Comparison of ENCODE assay signal across 15 cellular contexts in the genomic region with DNA sequence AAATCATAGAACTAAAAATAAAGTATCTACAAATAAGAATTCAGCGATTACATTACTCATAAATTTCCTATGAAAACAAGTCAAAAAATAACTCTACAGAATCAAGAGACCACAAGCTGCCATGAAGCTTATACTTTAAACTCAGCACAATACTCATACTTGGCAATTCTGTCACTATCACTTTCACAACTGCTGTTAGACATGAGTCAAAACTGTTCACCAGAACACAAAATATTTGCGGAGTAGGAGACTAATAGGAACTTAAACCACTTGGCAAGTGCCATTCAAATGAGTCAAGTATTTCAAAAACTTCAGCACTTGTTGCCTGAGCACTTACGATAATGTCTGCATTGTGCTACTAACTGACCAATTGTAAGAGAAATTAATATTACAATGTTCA.
A peak's percentile ranks its signal among the peaks of the same experiment; 100 is the strongest.
DNase-seq lines count a peak whose midpoint lies in the region; ATAC-seq, FAIRE-seq and TF ChIP-seq lines count a peak whose summit lies in the region.
"Had no signal": no experiment of that assay in that cellular context is flagged by ENCODE, and none has a peak within 500 bp of the region (broad histone marks: within the 10 kb centered on the region; RNA-seq: fewer than 3 reads in every experiment).

No MANE protein-coding gene starts in this region.

- no peak overlapping the region for H2AFZ ChIP-seq in MM.1S (ENCODE audit: low read length)

- no peaks in the 10 kb centered on the region for H3K36me3 ChIP-seq in breast epithelium
- H3K36me3 ChIP-seq in MM.1S (replicated peaks; ENCODE audit: insufficient read depth, low read length), result no peaks in the 10 kb centered on the region
- H3K36me3 ChIP-seq: SJSA1 had no signal

- peaks cover 24% of the 10 kb centered on the region for H3K4me1 Mint-ChIP-seq in MCF 10A (ENCODE audit: insufficient read depth, unreplicated experiment)
- H3K4me1 Mint-ChIP-seq: activated naive CD8-positive, alpha-beta T cell treated with anti-CD3 and anti-CD28 coated beads, Interleukin-2, amount 10 ng/mL, durations not matched to agents 7 days and 5 days; memory B cell had no signal

- no peaks in the 10 kb centered on the region for H3K9me2 ChIP-seq in MM.1S (replicated peaks; ENCODE audit: insufficient read depth, low read length)

- H3K4me3 ChIP-seq in breast epithelium (no peak overlapping the region), MM.1S (ENCODE audit: low read length) (no peak overlapping the region)
- H3K4me3 ChIP-seq: SJSA1 had no signal

- H3K27ac ChIP-seq in breast epithelium (no peak overlapping the region), MM.1S (ENCODE audit: low read length) (no peak overlapping the region)

- no peak overlapping the region for H3K4me3 Mint-ChIP-seq in MCF 10A (ENCODE audit: unreplicated experiment)
- H3K4me3 Mint-ChIP-seq: activated CD4-positive, alpha-beta memory T cell treated with anti-CD3 and anti-CD28 coated beads for 36 hours; activated naive CD8-positive, alpha-beta T cell treated with anti-CD3 and anti-CD28 coated beads, Interleukin-2, amount 10 ng/mL, durations not matched to agents 7 days and 5 days; memory B cell had no signal

- H4K20me1 ChIP-seq in MM.1S (ENCODE audit: insufficient read depth, low read length), result no peaks in the 10 kb centered on the region

- FAIRE-seq in urothelium cell line (lab: Jason Lieb, UNC), result no peak
- FAIRE-seq: endothelial cell of umbilical vein had no signal

- CTCF ChIA-PET in MCF 10A (lab: Yijun Ruan, JAX), result no interaction called here

- H3K36me3 Mint-ChIP-seq in MCF 10A (ENCODE audit: insufficient read depth, unreplicated experiment), result no peaks in the 10 kb centered on the region
- H3K36me3 Mint-ChIP-seq: activated CD4-positive, alpha-beta memory T cell treated with anti-CD3 and anti-CD28 coated beads for 36 hours; activated naive CD8-positive, alpha-beta T cell treated with anti-CD3 and anti-CD28 coated beads, Interleukin-2, amount 10 ng/mL, durations not matched to agents 7 days and 5 days; memory B cell had no signal

- H3K27ac Mint-ChIP-seq in MCF 10A (ENCODE audit: low read depth, unreplicated experiment), result no peak overlapping the region
- H3K27ac Mint-ChIP-seq: activated CD4-positive, alpha-beta memory T cell treated with anti-CD3 and anti-CD28 coated beads for 36 hours; activated naive CD8-positive, alpha-beta T cell treated with anti-CD3 and anti-CD28 coated beads, Interleukin-2, amount 10 ng/mL, durations not matched to agents 7 days and 5 days; memory B cell had no signal

- DNase-seq in MCF 10A (ENCODE audit: unreplicated experiment) (peak; percentile 93), breast epithelium (ENCODE audit: low spot score in 2 of 2) (no peak), MM.1S (peak; percentile 69), fibroblast of gingiva (ENCODE audit: low read depth) (peak; percentile 89), urothelium cell line (ENCODE audit: low spot score) (peak; percentile 40), NCI-H1694 treated with DMSO at 0.1 percent for 48 hours (lab: John Stamatoyannopoulos, UW) (no peak)
- DNase-seq: 8988T; activated CD4-positive, alpha-beta memory T cell treated with anti-CD3 and anti-CD28 coated beads for 36 hours; activated naive CD8-positive, alpha-beta T cell treated with anti-CD3 and anti-CD28 coated beads, Interleukin-2, amount 10 ng/mL, durations not matched to agents 7 days and 5 days; retina had no signal

- H3K4me1 ChIP-seq in breast epithelium (no peaks in the 10 kb centered on the region), MM.1S (ENCODE audit: low read length) (peaks cover 11% of the 10 kb centered on the region)

- intact Hi-C loops in MCF 10A (cut with micrococcal nuclease) (no loop called here), breast epithelium (cut with DNase I; ENCODE audit: low total_unique reads) (no loop called here)

- H3K9ac ChIP-seq in MM.1S (ENCODE audit: low read length), result no peak overlapping the region

- H3K27me3 ChIP-seq in breast epithelium (no peaks in the 10 kb centered on the region), MM.1S (replicated peaks; ENCODE audit: insufficient read depth, low read length) (no peaks in the 10 kb centered on the region)
- H3K27me3 ChIP-seq: SJSA1 had no signal

- BruUV-seq in MCF 10A (replicated peaks; lab: Mats Ljungman, UMichigan), result no TSS peak

- no peaks in the 10 kb centered on the region for H3K27me3 Mint-ChIP-seq in MCF 10A (ENCODE audit: insufficient read depth, unreplicated experiment)
- H3K27me3 Mint-ChIP-seq: activated CD4-positive, alpha-beta memory T cell treated with anti-CD3 and anti-CD28 coated beads for 36 hours; activated naive CD8-positive, alpha-beta T cell treated with anti-CD3 and anti-CD28 coated beads, Interleukin-2, amount 10 ng/mL, durations not matched to agents 7 days and 5 days; memory B cell had no signal

- H3F3A ChIP-seq in MM.1S (ENCODE audit: insufficient read depth, low read length), result no peaks in the 10 kb centered on the region; the same call in 1 of the 2 replicates

- H3K4me2 ChIP-seq in MM.1S (ENCODE audit: low read depth, low read length), result no peak overlapping the region

- no peaks in the 10 kb centered on the region for H3K9me3 ChIP-seq in breast epithelium
- H3K9me3 ChIP-seq in MM.1S (replicated peaks; ENCODE audit: insufficient read depth, low read length), result no peaks in the 10 kb centered on the region
- H3K9me3 ChIP-seq: SJSA1 had no signal

- H3K9me3 Mint-ChIP-seq in MCF 10A (ENCODE audit: unreplicated experiment), result no peaks in the 10 kb centered on the region

- ATAC-seq in GM21528 (IDR thresholded peaks at IDR 0.05; ENCODE audit: low FRiP score, unreplicated experiment) (no peak), GM19035 (IDR thresholded peaks at IDR 0.05; ENCODE audit: unreplicated experiment) (no peak)

- no peaks in the 10 kb centered on the region for H3K79me2 ChIP-seq in MM.1S (ENCODE audit: low read length)

- POLR2A ChIA-PET in MCF 10A (lab: Yijun Ruan, JAX), result interaction anchor here (0.5 to 1.4 kb wide), 4 partner anchors 11 to 1824 kb away, joined by 3 to 6 read pairs (median 4); no protein-coding TSS in a partner anchor

- TF ChIP-seq CTCF in MCF 10A (IDR thresholded peaks at IDR 0.05; ENCODE audit: unreplicated experiment) (no peak), breast epithelium (IDR thresholded peaks at IDR 0.05) (no peak), MM.1S (IDR thresholded peaks at IDR 0.05; ENCODE audit: low read length) (no peak)

- no peak for TF ChIP-seq POLR2A in breast epithelium (IDR thresholded peaks at IDR 0.05)

Comparison
In these comparisons a context has a peak if more than half of its experiments do, and no peak if none do; other contexts are left out.
1. DNase-seq: peak in MCF 10A (single experiment), MM.1S (single experiment), fibroblast of gingiva (single experiment) and urothelium cell line (single experiment); none in breast epithelium (0 of 2) and NCI-H1694 treated with DMSO at 0.1 percent for 48 hours (single experiment).